Comparison of ENCODE assay signal across 29 cellular contexts in the genomic region with DNA sequence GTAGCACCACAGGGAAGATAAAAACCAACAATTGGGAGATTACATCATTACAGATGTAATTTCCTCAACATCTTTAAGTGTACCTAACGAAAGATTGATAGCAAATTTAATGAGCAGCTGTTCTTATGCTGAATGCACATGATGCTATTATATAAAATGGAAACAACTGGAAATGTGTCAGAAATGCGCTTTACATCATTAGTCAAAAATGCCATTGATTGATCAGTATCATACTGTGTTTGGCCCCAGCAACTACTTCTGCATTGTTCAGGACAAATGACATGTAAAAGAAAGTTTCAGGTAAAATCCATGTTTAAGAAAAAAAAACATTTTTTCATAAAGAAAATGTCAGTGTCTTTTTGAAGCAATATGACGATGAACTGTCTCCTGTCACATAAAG.
"Had no signal": no experiment of that assay in that cellular context is flagged by ENCODE, and none has a peak within 500 bp of the region (broad histone marks: within the 10 kb centered on the region; RNA-seq: fewer than 3 reads in every experiment).

No MANE protein-coding gene starts in this region.

- H3K27me3 ChIP-seq: neural progenitor cell, ovary, right atrium auricular region, spleen, stomach, thyroid gland, tibial nerve, upper lobe of left lung, vagina had no signal

- H2AFZ ChIP-seq: neural progenitor cell had no signal

- H3K27ac Mint-ChIP-seq: naive B cell; naive thymus-derived CD8-positive, alpha-beta T cell; natural killer cell treated with Interleukin-12 subunit alpha and Interleukin-12 subunit beta and Interleukin-15 and Interleukin-18, amount 100 ng/mL, for 72 hours; nephron progenitor cell; neural progenitor cell; stimulated activated effector memory CD8-positive, alpha-beta T cell treated with anti-CD3 and anti-CD28 coated beads, Interleukin-12 subunit alpha, Interleukin-12 subunit beta, amount 100 ng/mL, for 72 hours; stimulated activated naive B cell treated with anti-CD40 and anti-IgM and Interleukin-4, amounts not matched to agents 10 μg/mL and 1 μg/mL and 100 μg/mL, for 72 hours; stimulated activated naive CD8-positive, alpha-beta T cell treated with anti-CD3 and anti-CD28 coated beads, Interleukin-15, Interleukin-2, amounts not matched to agents 100 ng/mL and 50 ng/mL, for 24 hours had no signal

- FAIRE-seq: urothelium cell line had no signal

- H3K36me3 Mint-ChIP-seq: naive B cell; natural killer cell treated with Interleukin-12 subunit alpha and Interleukin-12 subunit beta and Interleukin-15 and Interleukin-18, amount 100 ng/mL, for 72 hours; neural progenitor cell; stimulated activated effector memory CD8-positive, alpha-beta T cell treated with anti-CD3 and anti-CD28 coated beads, Interleukin-12 subunit alpha, Interleukin-12 subunit beta, amount 100 ng/mL, for 72 hours; stimulated activated naive B cell treated with anti-CD40 and anti-IgM and Interleukin-4, amounts not matched to agents 10 μg/mL and 1 μg/mL and 100 μg/mL, for 72 hours had no signal

- DNase-seq: naive B cell; naive thymus-derived CD8-positive, alpha-beta T cell; nephron progenitor cell; occipital lobe; ovary; retina; spleen; stimulated activated CD4-positive, alpha-beta T cell treated with anti-CD3 and anti-CD28 coated beads, Interleukin-12 subunit alpha, Interleukin-12 subunit beta, amount 100 ng/mL, for 4 hours; stimulated activated CD4-positive, alpha-beta T cell treated with anti-CD3 and anti-CD28 coated beads, Interleukin-1b, Interleukin-23, amount 100 ng/mL, for 48 hours; stimulated activated CD4-positive, alpha-beta T cell treated with anti-CD3 and anti-CD28 coated beads, Interleukin-4, amount 100 ng/mL, for 24 hours; stimulated activated naive B cell treated with anti-CD40 and anti-IgM and Interleukin-4, amounts not matched to agents 10 μg/mL and 1 μg/mL and 100 μg/mL, for 72 hours; stimulated activated naive CD4-positive, alpha-beta T cell treated with Interleukin-2 at 50 U/mL for 16 hours; stomach; thyroid gland; trophoblast cell; upper lobe of left lung had no signal

- ATAC-seq: naive thymus-derived CD8-positive, alpha-beta T cell; natural killer cell treated with Interleukin-12 subunit alpha and Interleukin-12 subunit beta and Interleukin-15 and Interleukin-18, amount 100 ng/mL, for 72 hours; sciatic nerve; stimulated activated effector memory CD8-positive, alpha-beta T cell treated with anti-CD3 and anti-CD28 coated beads, Interleukin-12 subunit alpha, Interleukin-12 subunit beta, amount 100 ng/mL, for 72 hours; stimulated activated naive B cell treated with anti-CD40 and anti-IgM and Interleukin-4, amounts not matched to agents 10 μg/mL and 1 μg/mL and 100 μg/mL, for 72 hours had no signal

- H3K4me1 ChIP-seq: prostate gland, stomach, thyroid gland, upper lobe of left lung, vagina had no signal

- H3K27ac ChIP-seq: neural progenitor cell, ovary, prostate gland, right atrium auricular region, skin epidermis, spleen, stomach, thoracic aorta, thyroid gland, tibial nerve, upper lobe of left lung, vagina had no signal

- H3K4me3 ChIP-seq: neural progenitor cell, ovary, prostate gland, right atrium auricular region, skin epidermis, smooth muscle cell, spleen, stomach, thoracic aorta, thyroid gland, tibial nerve, upper lobe of left lung, vagina had no signal

- H3K27me3 Mint-ChIP-seq: naive B cell; naive thymus-derived CD8-positive, alpha-beta T cell; natural killer cell treated with Interleukin-12 subunit alpha and Interleukin-12 subunit beta and Interleukin-15 and Interleukin-18, amount 100 ng/mL, for 72 hours; stimulated activated naive B cell treated with anti-CD40 and anti-IgM and Interleukin-4, amounts not matched to agents 10 μg/mL and 1 μg/mL and 100 μg/mL, for 72 hours; stimulated activated naive CD8-positive, alpha-beta T cell treated with anti-CD3 and anti-CD28 coated beads, Interleukin-15, Interleukin-2, amounts not matched to agents 100 ng/mL and 50 ng/mL, for 24 hours had no signal

- H3K4me1 Mint-ChIP-seq: naive B cell; naive thymus-derived CD8-positive, alpha-beta T cell; stimulated activated effector memory CD8-positive, alpha-beta T cell treated with anti-CD3 and anti-CD28 coated beads, Interleukin-12 subunit alpha, Interleukin-12 subunit beta, amount 100 ng/mL, for 72 hours; stimulated activated naive B cell treated with anti-CD40 and anti-IgM and Interleukin-4, amounts not matched to agents 10 μg/mL and 1 μg/mL and 100 μg/mL, for 72 hours had no signal

- H3K9me3 Mint-ChIP-seq: nephron progenitor cell had no signal

- H3K4me2 ChIP-seq: neural progenitor cell, smooth muscle cell had no signal

- H3K36me3 ChIP-seq: neural progenitor cell, ovary, prostate gland, right atrium auricular region, spleen, stomach, thoracic aorta, thyroid gland, tibial nerve, upper lobe of left lung, vagina had no signal

- H3K9ac ChIP-seq: neural progenitor cell had no signal

- H3K4me3 Mint-ChIP-seq: naive B cell; naive thymus-derived CD8-positive, alpha-beta T cell; natural killer cell treated with Interleukin-12 subunit alpha and Interleukin-12 subunit beta and Interleukin-15 and Interleukin-18, amount 100 ng/mL, for 72 hours; nephron progenitor cell; neural progenitor cell; stimulated activated effector memory CD8-positive, alpha-beta T cell treated with anti-CD3 and anti-CD28 coated beads, Interleukin-12 subunit alpha, Interleukin-12 subunit beta, amount 100 ng/mL, for 72 hours; stimulated activated naive B cell treated with anti-CD40 and anti-IgM and Interleukin-4, amounts not matched to agents 10 μg/mL and 1 μg/mL and 100 μg/mL, for 72 hours; stimulated activated naive CD8-positive, alpha-beta T cell treated with anti-CD3 and anti-CD28 coated beads, Interleukin-15, Interleukin-2, amounts not matched to agents 100 ng/mL and 50 ng/mL, for 24 hours had no signal

- H3K9me3 ChIP-seq: ovary, prostate gland, right atrium auricular region, stomach, thoracic aorta, thyroid gland, tibial nerve, upper lobe of left lung, vagina had no signal
